ENCODE assay signal across 1 cellular context in genomic region chr22:29315286-29316195, GRCh38.
TF ChIP-seq lines count a peak whose summit lies in the region.

Gene RASL10A, minus strand, starts transcription at chr22:29315697. Its CDS starts 451 bp downstream, at chr22:29315246.

TF ChIP-seq in IMR-90, 13 proteins besides CTCF, POLR2A, EP300 and RAD21 (continued from another document):
- TF ChIP-seq ELK1 (IDR thresholded peaks at IDR 0.05; ENCODE audit: borderline replicate concordance, low read depth, low read length) = no peak
